23 cellular contexts compared by ENCODE assay signal in genomic region chr5:160656961-160657570, GRCh38.
A peak's percentile ranks its signal among the peaks of the same experiment; 100 is the strongest.
DNase-seq lines count a peak whose midpoint lies in the region; ATAC-seq, FAIRE-seq and TF ChIP-seq lines count a peak whose summit lies in the region.
"Had no signal": no experiment of that assay in that cellular context is flagged by ENCODE, and none has a peak within 500 bp of the region (broad histone marks: within the 10 kb centered on the region; RNA-seq: fewer than 3 reads in every experiment).

No MANE protein-coding gene starts in this region.

- peaks cover 6% of the 10 kb centered on the region for H3K9me3 Mint-ChIP-seq in activated naive CD8-positive, alpha-beta T cell treated with anti-CD3 and anti-CD28 coated beads, Interleukin-2, amount 10 ng/mL, durations not matched to agents 7 days and 5 days
- H3K9me3 Mint-ChIP-seq in activated naive CD8-positive, alpha-beta T cell treated with anti-CD3 and anti-CD28 coated beads, Interleukin-2, amount 50 U/mL, for 24 hours, result no peaks in the 10 kb centered on the region
- H3K9me3 Mint-ChIP-seq: endodermal cell had no signal

- H3K4me3 ChIP-seq in Peyer's patch (no peak overlapping the region), duodenal mucosa (ENCODE audit: low read depth in 1 of 2, low read length in 2 of 2) (peak overlapping the region; percentile 23 to 44), small intestine (ENCODE audit: low read depth in 1 of 2, low read length in 2 of 2) (peak overlapping the region in 1 of 2 donors; percentile 2), MM.1S (ENCODE audit: low read length) (no peak overlapping the region)

- TF ChIP-seq CTCF in Peyer's patch (IDR thresholded peaks at IDR 0.05) (no peak), MM.1S (IDR thresholded peaks at IDR 0.05; ENCODE audit: low read length) (no peak)

- H3K79me2 ChIP-seq in MM.1S (ENCODE audit: low read length), result no peaks in the 10 kb centered on the region

- 14 to 63% (median 30%) methylated on average over 3 of the region's 3 CpGs for WGBS in small intestine, 3 donors

- POLR2A ChIA-PET in activated naive CD8-positive, alpha-beta T cell treated with anti-CD3 and anti-CD28 coated beads, Interleukin-2, amount 10 ng/mL, durations not matched to agents 7 days and 5 days (lab: Charles Lee), result no interaction called here

- H4K20me1 ChIP-seq in MM.1S (ENCODE audit: insufficient read depth, low read length), result no peaks in the 10 kb centered on the region

- H3K9me2 ChIP-seq in MM.1S (replicated peaks; ENCODE audit: insufficient read depth, low read length), result no peaks in the 10 kb centered on the region

- H3K36me3 ChIP-seq in Peyer's patch (no peaks in the 10 kb centered on the region), duodenal mucosa (ENCODE audit: control insufficient read depth in 1 of 2, insufficient read depth in 2 of 2, low read length in 2 of 2) (peaks cover 0 to 4% of the 10 kb centered on the region in 2 donors), small intestine (ENCODE audit: control insufficient read depth in 2 of 2, insufficient read depth in 2 of 2, low read length in 2 of 2) (no peaks in the 10 kb centered on the region), MM.1S (replicated peaks; ENCODE audit: insufficient read depth, low read length) (no peaks in the 10 kb centered on the region)

- H3K27ac Mint-ChIP-seq in activated naive CD8-positive, alpha-beta T cell treated with anti-CD3 and anti-CD28 coated beads, Interleukin-2, amount 10 ng/mL, durations not matched to agents 7 days and 5 days, result peak overlapping the region; percentile 71
- no peak overlapping the region for H3K27ac Mint-ChIP-seq in activated naive CD8-positive, alpha-beta T cell treated with anti-CD3 and anti-CD28 coated beads, Interleukin-2, amount 50 U/mL, for 24 hours
- H3K27ac Mint-ChIP-seq: CD14-positive monocyte, endodermal cell had no signal

- H3K36me3 Mint-ChIP-seq in activated naive CD8-positive, alpha-beta T cell treated with anti-CD3 and anti-CD28 coated beads, Interleukin-2, amount 10 ng/mL, durations not matched to agents 7 days and 5 days, result peaks cover 5% of the 10 kb centered on the region
- no peaks in the 10 kb centered on the region for H3K36me3 Mint-ChIP-seq in activated naive CD8-positive, alpha-beta T cell treated with anti-CD3 and anti-CD28 coated beads, Interleukin-2, amount 50 U/mL, for 24 hours (ENCODE audit: low read depth)
- H3K36me3 Mint-ChIP-seq: CD14-positive monocyte had no signal

- no peak for FAIRE-seq in small intestine (lab: Jason Lieb, UNC)
- FAIRE-seq: GM12892, keratinocyte had no signal

- peak; percentile 84 for ATAC-seq in activated naive CD8-positive, alpha-beta T cell treated with anti-CD3 and anti-CD28 coated beads, Interleukin-2, amount 10 ng/mL, durations not matched to agents 7 days and 5 days (ENCODE audit: low read depth)
- no peak for ATAC-seq in activated naive CD8-positive, alpha-beta T cell treated with anti-CD3 and anti-CD28 coated beads, Interleukin-2, amount 50 U/mL, for 24 hours
- no peak for ATAC-seq in GM21576 (IDR thresholded peaks at IDR 0.05; ENCODE audit: unreplicated experiment)
- ATAC-seq in GM19463 (IDR thresholded peaks at IDR 0.05; ENCODE audit: unreplicated experiment), result no peak

- H3K27me3 ChIP-seq in Peyer's patch (no peaks in the 10 kb centered on the region), duodenal mucosa (ENCODE audit: control insufficient read depth in 1 of 2, insufficient read depth in 2 of 2, low read length in 2 of 2) (no peaks in the 10 kb centered on the region), small intestine (ENCODE audit: control insufficient read depth in 2 of 2, insufficient read depth in 2 of 2, low read length in 2 of 2) (no peaks in the 10 kb centered on the region), MM.1S (replicated peaks; ENCODE audit: insufficient read depth, low read length) (no peaks in the 10 kb centered on the region)

- H3K27ac ChIP-seq in Peyer's patch, result peak overlapping the region in 3 of 4 donors; percentile 55 to 83 (median 61)
- no peak overlapping the region for H3K27ac ChIP-seq in duodenal mucosa (ENCODE audit: low read depth, low read length)
- peak overlapping the region; percentile 90 to 91 for H3K27ac ChIP-seq in small intestine (ENCODE audit: low read depth in 1 of 2, low read length in 1 of 2)
- H3K27ac ChIP-seq in MM.1S (ENCODE audit: low read length), result no peak overlapping the region

- no peak overlapping the region for H3K4me2 ChIP-seq in MM.1S (ENCODE audit: low read depth, low read length)

- H3K27me3 Mint-ChIP-seq in activated naive CD8-positive, alpha-beta T cell treated with anti-CD3 and anti-CD28 coated beads, Interleukin-2, amount 10 ng/mL, durations not matched to agents 7 days and 5 days, result peaks cover 18% of the 10 kb centered on the region
- peaks cover 10% of the 10 kb centered on the region for H3K27me3 Mint-ChIP-seq in activated naive CD8-positive, alpha-beta T cell treated with anti-CD3 and anti-CD28 coated beads, Interleukin-2, amount 50 U/mL, for 24 hours

- H3K9me3 ChIP-seq in Peyer's patch (no peaks in the 10 kb centered on the region), duodenal mucosa (ENCODE audit: control insufficient read depth in 1 of 2, low read length in 2 of 2) (no peaks in the 10 kb centered on the region), small intestine (ENCODE audit: control insufficient read depth, low read depth) (no peaks in the 10 kb centered on the region), MM.1S (replicated peaks; ENCODE audit: insufficient read depth, low read length) (no peaks in the 10 kb centered on the region)

- H3K4me1 ChIP-seq in Peyer's patch (peaks cover 0 to 22% (median 0%) of the 10 kb centered on the region in 4 donors), duodenal mucosa (ENCODE audit: control insufficient read depth in 1 of 2, insufficient read depth in 2 of 2, low read length in 2 of 2) (peaks cover 32 to 33% of the 10 kb centered on the region in 2 donors), small intestine (ENCODE audit: control insufficient read depth in 2 of 2, insufficient read depth in 1 of 2, low read depth in 1 of 2, low read length in 1 of 2) (peaks cover 2 to 8% of the 10 kb centered on the region in 2 donors), MM.1S (ENCODE audit: low read length) (no peaks in the 10 kb centered on the region)

- DNase-seq in activated naive CD8-positive, alpha-beta T cell treated with anti-CD3 and anti-CD28 coated beads, Interleukin-2, amount 10 ng/mL, durations not matched to agents 7 days and 5 days, result no peak
- DNase-seq in activated naive CD8-positive, alpha-beta T cell treated with anti-CD3 and anti-CD28 coated beads, Interleukin-2, amount 50 U/mL, for 24 hours, result no peak
- peak in 1 of 3 donors; percentile 53 for DNase-seq in Peyer's patch
- peak; percentile 93 for DNase-seq in small intestine
- DNase-seq in MM.1S, result no peak
- DNase-seq: activated CD8-positive, alpha-beta memory T cell treated with anti-CD3 and anti-CD28 coated beads, Interleukin-2, amount 50 U/mL, for 4 hours; activated gamma-delta T cell; cerebellar nuclear complex; endodermal cell; GDM1; IMR-90; mesenchymal stem cell; NCI-H2029; NCI-H446; retina; Right ventricle myocardium superior; stimulated activated CD4-positive, alpha-beta T cell treated with anti-CD3 and anti-CD28 coated beads, Interleukin-12 subunit alpha, Interleukin-12 subunit beta, amount 100 ng/mL, for 4 hours had no signal

- peaks cover 20% of the 10 kb centered on the region for H3K4me1 Mint-ChIP-seq in activated naive CD8-positive, alpha-beta T cell treated with anti-CD3 and anti-CD28 coated beads, Interleukin-2, amount 10 ng/mL, durations not matched to agents 7 days and 5 days
- H3K4me1 Mint-ChIP-seq in activated naive CD8-positive, alpha-beta T cell treated with anti-CD3 and anti-CD28 coated beads, Interleukin-2, amount 50 U/mL, for 24 hours, result no peaks in the 10 kb centered on the region
- H3K4me1 Mint-ChIP-seq: CD14-positive monocyte had no signal

- no peak overlapping the region for H2AFZ ChIP-seq in MM.1S (ENCODE audit: low read length)

- peak overlapping the region; percentile 55 for H3K4me3 Mint-ChIP-seq in activated naive CD8-positive, alpha-beta T cell treated with anti-CD3 and anti-CD28 coated beads, Interleukin-2, amount 10 ng/mL, durations not matched to agents 7 days and 5 days
- H3K4me3 Mint-ChIP-seq in activated naive CD8-positive, alpha-beta T cell treated with anti-CD3 and anti-CD28 coated beads, Interleukin-2, amount 50 U/mL, for 24 hours, result no peak overlapping the region
- H3K4me3 Mint-ChIP-seq: CD14-positive monocyte, endodermal cell had no signal

- H3K9ac ChIP-seq in duodenal mucosa (ENCODE audit: low read depth in 1 of 2, low read length in 2 of 2) (no peak overlapping the region), MM.1S (ENCODE audit: low read length) (no peak overlapping the region)

- H3F3A ChIP-seq in MM.1S (ENCODE audit: insufficient read depth, low read length), result no peaks in the 10 kb centered on the region

- no peak for TF ChIP-seq POLR2A in Peyer's patch (IDR thresholded peaks at IDR 0.05)

Comparison
In these comparisons a context has a peak if more than half of its experiments do, and no peak if none do; other contexts are left out.
1. H3K27ac ChIP-seq: peak in Peyer's patch (3 of 4) and small intestine (2 of 2); none in duodenal mucosa (single experiment) and MM.1S (single experiment).
2. H3K4me3 ChIP-seq: peak in duodenal mucosa (2 of 2); none in Peyer's patch (0 of 4) and MM.1S (single experiment).